Comparison of ENCODE assay signal across 9 cellular contexts in the genomic region with DNA sequence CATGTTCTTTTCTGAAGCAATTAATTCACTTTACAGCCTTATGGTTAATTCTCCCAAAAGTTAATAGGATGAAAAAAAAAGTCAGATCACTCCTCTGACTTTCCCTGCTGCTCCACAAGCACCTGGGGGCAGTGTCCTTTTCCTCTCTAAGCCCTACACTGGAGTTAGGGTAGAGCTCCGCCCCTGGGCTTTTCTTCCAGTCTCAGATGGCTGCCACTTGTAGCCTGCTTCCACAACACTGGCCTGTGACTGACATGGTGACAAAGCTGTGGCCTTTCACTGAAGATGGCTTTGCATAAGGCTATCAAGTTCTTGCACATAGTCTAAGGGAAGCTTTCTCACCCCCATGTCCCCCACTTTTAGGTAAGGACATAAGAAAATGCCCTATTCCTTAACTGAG. TPM values are rescaled to one million over a fixed set of nuclear protein-coding genes. Genes with fewer than 3 reads are reported as not detected.
A peak's percentile ranks its signal among the peaks of the same experiment; 100 is the strongest.
DNase-seq lines count a peak whose midpoint lies in the region; ATAC-seq and TF ChIP-seq lines count a peak whose summit lies in the region.
"Had no signal": no experiment of that assay in that cellular context is flagged by ENCODE, and none has a peak within 500 bp of the region (broad histone marks: within the 10 kb centered on the region; RNA-seq: fewer than 3 reads in every experiment).

No MANE protein-coding gene starts in this region.

- H3K27me3 ChIP-seq in heart right ventricle (no peaks in the 10 kb centered on the region), gastroesophageal sphincter (no peaks in the 10 kb centered on the region), uterus (no peaks in the 10 kb centered on the region)

- H3K9me3 ChIP-seq in heart right ventricle (no peaks in the 10 kb centered on the region), gastroesophageal sphincter (no peaks in the 10 kb centered on the region), uterus (no peaks in the 10 kb centered on the region)

- ATAC-seq in heart right ventricle (no peak), gastroesophageal sphincter (no peak), GM21515 (IDR thresholded peaks at IDR 0.05; ENCODE audit: unreplicated experiment) (no peak), HG03442 (IDR thresholded peaks at IDR 0.05; ENCODE audit: unreplicated experiment) (no peak)

- TF ChIP-seq CTCF in heart right ventricle (IDR thresholded peaks at IDR 0.05) (no peak), gastroesophageal sphincter (IDR thresholded peaks at IDR 0.05) (no peak), uterus (IDR thresholded peaks at IDR 0.05) (no peak)

- intact Hi-C loops in heart right ventricle (cut with DNase I): no loop called here
- intact Hi-C loops in cardiac septum (cut with DNase I): no loop called here
- intact Hi-C loops in uterus (cut with DNase I; ENCODE audit: low total_unique reads): no loop called here

- H3K4me3 ChIP-seq in heart right ventricle: no peak overlapping the region
- no peak overlapping the region for H3K4me3 ChIP-seq in gastroesophageal sphincter
- H3K4me3 ChIP-seq in uterus: no peak overlapping the region

- H3K4me1 ChIP-seq in heart right ventricle (peaks cover 0 to 35% (median 21%) of the 10 kb centered on the region in 9 donors), gastroesophageal sphincter (peaks cover 0 to 24% (median 9%) of the 10 kb centered on the region in 3 donors), uterus (no peaks in the 10 kb centered on the region)

- no peak for TF ChIP-seq EP300 in gastroesophageal sphincter (IDR thresholded peaks at IDR 0.05)

- DNase-seq in heart right ventricle: no peak
- DNase-seq in cardiac septum (ENCODE audit: low spot score): no peak
- peak; percentile 64 for DNase-seq in NCI-H510A treated with DMSO at 0.1 percent for 48 hours (lab: John Stamatoyannopoulos, UW)
- DNase-seq in uterus: no peak
- DNase-seq in LoVo (ENCODE audit: low spot score): no peak
- DNase-seq: stimulated activated CD4-positive, alpha-beta T cell treated with anti-CD3 and anti-CD28 coated beads, Interleukin-15, amount 100 ng/mL, for 24 hours had no signal

- no peaks in the 10 kb centered on the region for H3K36me3 ChIP-seq in heart right ventricle
- H3K36me3 ChIP-seq in gastroesophageal sphincter: no peaks in the 10 kb centered on the region
- no peaks in the 10 kb centered on the region for H3K36me3 ChIP-seq in uterus

- WGBS in heart right ventricle, 2 donors: 86 to 93% methylated on average over 1 of the region's 1 CpG
- 83% methylated on average over 1 of the region's 1 CpG; no CpG with 5 or more reads in 1 of the 2 donors for WGBS in gastroesophageal sphincter (ENCODE audit: low coverage in 1 of 2), 2 donors

- TF ChIP-seq POLR2A in gastroesophageal sphincter (IDR thresholded peaks at IDR 0.05) (no peak), uterus (IDR thresholded peaks at IDR 0.05) (no peak)

- peak overlapping the region in 9 of 10 donors; percentile 76 to 95 (median 90) for H3K27ac ChIP-seq in heart right ventricle
- peak overlapping the region in 3 of 4 donors; percentile 85 to 91 (median 90) for H3K27ac ChIP-seq in gastroesophageal sphincter
- peak overlapping the region; percentile 82 to 86 for H3K27ac ChIP-seq in uterus

RNA-seq across cellular contexts. Expression of a gene that starts 1.3 kb away (rescaled TPM):
- 1 to 10 TPM; 5.3 to 8.2 (median 6.7) TPM for total RNA-seq in heart right ventricle
- 10 to 100 TPM in 1 of 2 donors, 1 to 10 TPM in 1; 6.5 to 10.6 TPM for polyA plus RNA-seq in heart right ventricle
- total RNA-seq in cardiac septum: 9.4 TPM
- 10 to 100 TPM in 2 of 4 donors, 1 to 10 TPM in 2; 9.0 to 21.8 (median 10.8) TPM for total RNA-seq in gastroesophageal sphincter
- total RNA-seq in uterus: 1 to 10 TPM; 1.0 to 9.3 (median 5.2) TPM

RNA-seq across cellular contexts. Expression of a gene that starts 9.0 kb away (rescaled TPM):
- total RNA-seq in heart right ventricle (10 to 100 TPM; 29.8 to 57.6 (median 37.6) TPM), cardiac septum (37.9 TPM), gastroesophageal sphincter (100 to 1,000 TPM in 2 of 4 donors, 10 to 100 TPM in 2; 39.0 to 135 (median 84.2) TPM), uterus (100 to 1,000 TPM in 2 of 4 donors, 10 to 100 TPM in 2; 63.2 to 143 (median 116) TPM)
- 100 to 1,000 TPM in 1 of 2 donors, 10 to 100 TPM in 1; 26.0 to 208 TPM for polyA plus RNA-seq in heart right ventricle

RNA-seq across cellular contexts. Expression of a gene that starts 27.2 kb away (rescaled TPM):
- total RNA-seq in heart right ventricle (1 to 10 TPM in 8 of 10 donors, under 1 TPM in 2; 0.53 to 4.4 (median 1.6) TPM), cardiac septum (1.2 TPM), gastroesophageal sphincter (1 to 10 TPM; 1.2 to 5.9 (median 2.0) TPM), uterus (1 to 10 TPM in 2 of 4 donors, under 1 TPM in 2; under 0.01 to 4.9 (median 1.5) TPM)
- 1 to 10 TPM; 1.7 to 7.1 TPM for polyA plus RNA-seq in heart right ventricle
